In genomic region chr7:27134392-27134791, GRCh38 we compare ENCODE assay signal across 11 cellular contexts. TPM values are rescaled to one million over a fixed set of nuclear protein-coding genes. Genes with fewer than 3 reads are reported as not detected.
A peak's percentile ranks its signal among the peaks of the same experiment; 100 is the strongest.
DNase-seq lines count a peak whose midpoint lies in the region; ATAC-seq, FAIRE-seq and TF ChIP-seq lines count a peak whose summit lies in the region.
"Had no signal": no experiment of that assay in that cellular context is flagged by ENCODE, and none has a peak within 500 bp of the region (broad histone marks: within the 10 kb centered on the region; RNA-seq: fewer than 3 reads in every experiment).

No MANE protein-coding gene starts in this region.

- H3K4me1 ChIP-seq in GM12878 (ENCODE audit: control insufficient read depth, insufficient read depth, low read length) (no peaks in the 10 kb centered on the region; the same call in 1 of the 2 replicates), osteoblast (ENCODE audit: insufficient read depth, low read length) (peaks cover 56% of the 10 kb centered on the region)

- no peak overlapping the region for H3K27ac ChIP-seq in GM12878 (ENCODE audit: control insufficient read depth, insufficient read depth)
- H3K27ac ChIP-seq in osteoblast (ENCODE audit: low read depth, low read length), result peak overlapping the region; percentile 90

- no peak for TF ChIP-seq RAD21 in GM12878 (IDR thresholded peaks at IDR 0.05; ENCODE audit: insufficient read depth, low read depth, low read length)

- H3K4me2 ChIP-seq in GM12878 (ENCODE audit: control insufficient read depth, insufficient read depth) (no peak overlapping the region), osteoblast (ENCODE audit: insufficient read depth, low read length) (peak overlapping the region; percentile 33)

- POLR2A ChIA-PET in GM12878 (lab: Charles Lee), result no interaction called here

- in situ Hi-C loops in GM12878 (cut with MboI), result no loop called here

- H2AFZ ChIP-seq in GM12878 (ENCODE audit: control insufficient read depth, low read depth, low read length) (no peak overlapping the region), osteoblast (ENCODE audit: low read length) (no peak overlapping the region)

- no peak for TF ChIP-seq CTCF in GM12878 (IDR thresholded peaks at IDR 0.05 in 2 of 3, conservative IDR thresholded peaks at IDR 0.05 in 1 of 3; ENCODE audit: control insufficient read depth in 2 of 3, extremely low read depth in 1 of 3, insufficient read depth in 1 of 3, low read depth in 3 of 3, low read length in 3 of 3)
- TF ChIP-seq CTCF in osteoblast (IDR thresholded peaks at IDR 0.05; ENCODE audit: extremely low read depth, low read depth, low read length), result no peak

- RAD21 ChIA-PET in GM12878 (lab: Charles Lee; ENCODE audit: unreplicated experiment), result interaction anchor here (1.1 to 2.0 kb wide), 5 partner anchors 15 to 196 kb away, joined by 3 to 7 read pairs (median 5); partner anchors contain the start of gene HOXA1

- peak in 1 of 2 experiments; percentile 55; a peak in 1 of 4 replicates for TF ChIP-seq EP300 in GM12878 (IDR thresholded peaks at IDR 0.05; ENCODE audit: borderline replicate concordance in 1 of 2, control insufficient read depth in 1 of 2, low read depth in 2 of 2, low read length in 2 of 2)

- peak; percentile 7 for FAIRE-seq in GM12878 (lab: Jason Lieb, UNC)
- FAIRE-seq: islet of Langerhans had no signal

- intact Hi-C loops in GM12878 (cut with micrococcal nuclease; ENCODE audit: unreplicated experiment), result no loop called here

- H3K79me2 ChIP-seq in GM12878 (ENCODE audit: control insufficient read depth, insufficient read depth, low read length), result no peaks in the 10 kb centered on the region
- peaks cover 58% of the 10 kb centered on the region for H3K79me2 ChIP-seq in osteoblast (ENCODE audit: insufficient read depth, low read length)

- CTCF ChIA-PET in GM12878 (lab: Yijun Ruan, JAX), result interaction anchor here (0.7 to 1.4 kb wide), 6 partner anchors 12 to 280 kb away, joined by 3 to 4 read pairs (median 3); no protein-coding TSS in a partner anchor

- ATAC-seq in GM12878, result peak; percentile 85
- no peak for ATAC-seq in GM21360 (IDR thresholded peaks at IDR 0.05; ENCODE audit: unreplicated experiment)
- ATAC-seq in GM18505 (IDR thresholded peaks at IDR 0.05; ENCODE audit: unreplicated experiment), result no peak
- ATAC-seq in HG02642 (IDR thresholded peaks at IDR 0.05; ENCODE audit: poor library complexity, unreplicated experiment), result no peak

- DNase-seq in ELR (ENCODE audit: low read depth), result peak; percentile 95
- DNase-seq in HS-5 (ENCODE audit: low read depth), result peak; percentile 92
- DNase-seq in GM12878 (ENCODE audit: low read depth, low spot score), result peak; percentile 19
- DNase-seq in osteoblast (ENCODE audit: insufficient read length, low spot score, missing footprints), result peak; percentile 97
- DNase-seq in hypothalamus (lab: John Stamatoyannopoulos, UW), result no peak
- DNase-seq: NCI-H1417 had no signal

- H4K20me1 ChIP-seq in GM12878 (ENCODE audit: control insufficient read depth, insufficient read depth), result no peaks in the 10 kb centered on the region
- peaks cover 10% of the 10 kb centered on the region for H4K20me1 ChIP-seq in osteoblast (ENCODE audit: insufficient read depth, low read length)

- H3K4me3 ChIP-seq in GM12878, result no peak overlapping the region
- H3K4me3 ChIP-seq in osteoblast (ENCODE audit: insufficient read depth, low read length), result no peak overlapping the region

- no TSS peak for BruUV-seq in GM12878 (replicated peaks; lab: Mats Ljungman, UMichigan)

- peaks cover 0 to 7% of the 10 kb centered on the region in 2 experiments; a peak in 1 of 4 replicates for H3K27me3 ChIP-seq in GM12878 (replicated peaks in 1 of 2; ENCODE audit: control insufficient read depth in 2 of 2, insufficient read depth in 2 of 2, low read length in 1 of 2)
- no peaks in the 10 kb centered on the region for H3K27me3 ChIP-seq in osteoblast (ENCODE audit: insufficient read depth, low read length)

- no peak overlapping the region for H3K9ac ChIP-seq in GM12878 (ENCODE audit: control insufficient read depth, insufficient read depth, low read length)

- TF ChIP-seq POLR2A in GM12878 (IDR thresholded peaks at IDR 0.05; ENCODE audit: low read depth, low read length), result no peak
- no peak for TF ChIP-seq POLR2A in GM18505 (IDR thresholded peaks at IDR 0.05; ENCODE audit: borderline replicate concordance, extremely low read depth, insufficient read depth, insufficient read length)

- H3K9me3 ChIP-seq in GM12878 (replicated peaks; ENCODE audit: control insufficient read depth, insufficient read depth, low read length), result no peaks in the 10 kb centered on the region; the same call in 2 of the 3 replicates
- H3K9me3 ChIP-seq in osteoblast (ENCODE audit: low read depth, low read length), result no peaks in the 10 kb centered on the region

- SMC1A ChIA-PET in GM12878 (lab: Charles Lee; ENCODE audit: uncharacterized antibody, unreplicated experiment), result interaction anchor here (0.7 to 2.2 kb wide), 7 partner anchors 12 to 440 kb away, joined by 3 to 7 read pairs (median 4); no protein-coding TSS in a partner anchor

- no peaks in the 10 kb centered on the region for H3K36me3 ChIP-seq in GM12878 (ENCODE audit: control insufficient read depth in 2 of 2, insufficient read depth in 2 of 2, low read length in 1 of 2)
- H3K36me3 ChIP-seq in osteoblast (ENCODE audit: insufficient read depth, low read length), result no peaks in the 10 kb centered on the region

- 0% methylated on average over 2 of the region's 2 CpGs for WGBS in GM12878 (ENCODE audit: insufficient coverage, insufficient replicate concordance, low lambda C conversion rate, missing lambda C conversion rate)

RNA-seq across cellular contexts. Expression of gene HOXA4, which starts 3.8 kb away (rescaled TPM):
- 0.21 TPM in 1 of 2 replicates, not detected in the other for total RNA-seq in GM12878 (2013; cell fraction: nucleolus; rRNA removed)
- not detected in 2 replicates for total RNA-seq in GM12878 (2014; rRNA removed)
- total RNA-seq in GM12878 (2014; rRNA removed; fragmentation: Illumina TruSeq; extraction: Trizol), result not detected in 2 replicates
- total RNA-seq in GM12878 (2021), result not detected in 2 replicates
- polyA plus RNA-seq in GM12878 (2011; ENCODE audit: low read depth), result not detected
- 0.07 and 0.26 TPM in 2 replicates for polyA plus RNA-seq in GM12878 (2011; rRNA removed)
- polyA plus RNA-seq in GM12878 (2011; cell fraction: cytosol; rRNA removed), result 0.06 TPM in 1 of 2 replicates, not detected in the other
- 0.75 and 0.79 TPM in 2 replicates for polyA plus RNA-seq in GM12878 (2011; cell fraction: nucleus; rRNA removed)
- polyA plus RNA-seq in GM12878 (2012), result not detected in 2 replicates
- not detected in 2 replicates for polyA plus RNA-seq in GM12878 (2014; fragmentation: Illumina TruSeq; extraction: Trizol)
- not detected for polyA plus RNA-seq in GM12878 (2014; fragmentation: Nextera tagmentation; extraction: Ambion mirVana)
- polyA plus RNA-seq in GM12878 (2014; rRNA removed), result not detected in 2 replicates
- not detected for polyA plus RNA-seq in GM12878 (2016; fragmentation: Nextera tagmentation; extraction: Ambion mirVana)
- polyA minus RNA-seq in GM12878 (2011; rRNA and poly(A)+ RNA removed), result not detected in 2 replicates
- polyA minus RNA-seq in GM12878 (2011; cell fraction: cytosol; rRNA and poly(A)+ RNA removed), result not detected in 2 replicates
- not detected in 2 replicates for polyA minus RNA-seq in GM12878 (2011; cell fraction: nucleus; rRNA and poly(A)+ RNA removed)
- total RNA-seq in osteoblast, result 0.72 and 1.2 TPM in 2 replicates

RNA-seq across cellular contexts. Expression of gene HOXA5, which starts 9.1 kb away (rescaled TPM):
- total RNA-seq in GM12878 (2013; cell fraction: nucleolus; rRNA removed), result 0.23 TPM in 1 of 2 replicates, not detected in the other
- total RNA-seq in GM12878 (2014; rRNA removed), result not detected in 2 replicates
- total RNA-seq in GM12878 (2014; rRNA removed; fragmentation: Illumina TruSeq; extraction: Trizol), result not detected in 2 replicates
- 0.13 TPM in 1 of 2 replicates, not detected in the other for total RNA-seq in GM12878 (2021)
- not detected for polyA plus RNA-seq in GM12878 (2011; ENCODE audit: low read depth)
- polyA plus RNA-seq in GM12878 (2011; rRNA removed), result 0.05 and 0.29 TPM in 2 replicates
- polyA plus RNA-seq in GM12878 (2011; cell fraction: cytosol; rRNA removed), result 0.10 TPM in 2 replicates
- polyA plus RNA-seq in GM12878 (2011; cell fraction: nucleus; rRNA removed), result 0.27 and 0.54 TPM in 2 replicates
- not detected in 2 replicates for polyA plus RNA-seq in GM12878 (2012)
- polyA plus RNA-seq in GM12878 (2014; fragmentation: Illumina TruSeq; extraction: Trizol), result not detected in 2 replicates
- polyA plus RNA-seq in GM12878 (2014; fragmentation: Nextera tagmentation; extraction: Ambion mirVana), result not detected
- not detected in 2 replicates for polyA plus RNA-seq in GM12878 (2014; rRNA removed)
- polyA plus RNA-seq in GM12878 (2016; fragmentation: Nextera tagmentation; extraction: Ambion mirVana), result not detected
- not detected in 2 replicates for polyA minus RNA-seq in GM12878 (2011; rRNA and poly(A)+ RNA removed)
- polyA minus RNA-seq in GM12878 (2011; cell fraction: cytosol; rRNA and poly(A)+ RNA removed), result not detected in 2 replicates
- polyA minus RNA-seq in GM12878 (2011; cell fraction: nucleus; rRNA and poly(A)+ RNA removed), result not detected in 2 replicates
- 3.2 and 5.8 TPM in 2 replicates for total RNA-seq in osteoblast
- total RNA-seq: T-helper 2 cell treated with Interferon-gamma antibody and Interleukin-4, amounts not matched to agents 100 ng/mL and 5 ng/mL, for 36 hours had no signal

RNA-seq across cellular contexts. Expression of gene HOXA6, which starts 13.2 kb away (rescaled TPM):
- total RNA-seq in GM12878 (2013; cell fraction: nucleolus; rRNA removed), result not detected in 2 replicates
- total RNA-seq in GM12878 (2014; rRNA removed) (not detected in 2 replicates), GM12878 (2014; rRNA removed; fragmentation: Illumina TruSeq; extraction: Trizol) (not detected in 2 replicates), GM12878 (2021) (not detected in 2 replicates), osteoblast (5.0 and 7.6 TPM in 2 replicates)
- polyA plus RNA-seq in GM12878 (2011; ENCODE audit: low read depth), result not detected
- polyA plus RNA-seq in GM12878 (2011; rRNA removed) (0.08 TPM in 1 of 2 replicates, not detected in the other), GM12878 (2014; fragmentation: Illumina TruSeq; extraction: Trizol) (not detected in 2 replicates), GM12878 (2014; fragmentation: Nextera tagmentation; extraction: Ambion mirVana) (not detected), GM12878 (2014; rRNA removed) (not detected in 2 replicates), GM12878 (2016; fragmentation: Nextera tagmentation; extraction: Ambion mirVana) (not detected)
- polyA plus RNA-seq in GM12878 (2011; cell fraction: cytosol; rRNA removed), result 0.10 and 0.13 TPM in 2 replicates
- polyA plus RNA-seq in GM12878 (2011; cell fraction: nucleus; rRNA removed), result 0.93 and 1.1 TPM in 2 replicates
- not detected in 2 replicates for polyA plus RNA-seq in GM12878 (2012)
- 0.67 TPM in 1 of 2 replicates, not detected in the other for polyA minus RNA-seq in GM12878 (2011; rRNA and poly(A)+ RNA removed)
- not detected in 2 replicates for polyA minus RNA-seq in GM12878 (2011; cell fraction: cytosol; rRNA and poly(A)+ RNA removed)
- polyA minus RNA-seq in GM12878 (2011; cell fraction: nucleus; rRNA and poly(A)+ RNA removed), result 0.97 and 1.4 TPM in 2 replicates
- total RNA-seq: T-helper 2 cell treated with Interferon-gamma antibody and Interleukin-4, amounts not matched to agents 100 ng/mL and 5 ng/mL, for 36 hours had no signal

RNA-seq across cellular contexts. Expression of gene HOXA3, which starts 18.0 kb away (rescaled TPM):
- total RNA-seq in GM12878 (2013; cell fraction: nucleolus; rRNA removed), result not detected in 2 replicates
- total RNA-seq in GM12878 (2014; rRNA removed) (not detected in 2 replicates), GM12878 (2014; rRNA removed; fragmentation: Illumina TruSeq; extraction: Trizol) (not detected in 2 replicates), GM12878 (2021) (0.08 TPM in 1 of 2 replicates, not detected in the other), osteoblast (3.5 and 4.0 TPM in 2 replicates)
- not detected for polyA plus RNA-seq in GM12878 (2011; ENCODE audit: low read depth)
- polyA plus RNA-seq in GM12878 (2011; rRNA removed) (0.05 and 0.13 TPM in 2 replicates), GM12878 (2014; fragmentation: Illumina TruSeq; extraction: Trizol) (not detected in 2 replicates), GM12878 (2014; fragmentation: Nextera tagmentation; extraction: Ambion mirVana) (not detected), GM12878 (2014; rRNA removed) (not detected in 2 replicates), GM12878 (2016; fragmentation: Nextera tagmentation; extraction: Ambion mirVana) (not detected)
- 0.02 TPM in 1 of 2 replicates, not detected in the other for polyA plus RNA-seq in GM12878 (2011; cell fraction: cytosol; rRNA removed)
- polyA plus RNA-seq in GM12878 (2011; cell fraction: nucleus; rRNA removed), result 0.06 and 0.13 TPM in 2 replicates
- polyA plus RNA-seq in GM12878 (2012), result not detected in 2 replicates
- polyA minus RNA-seq in GM12878 (2011; rRNA and poly(A)+ RNA removed), result not detected in 2 replicates
- not detected in 2 replicates for polyA minus RNA-seq in GM12878 (2011; cell fraction: cytosol; rRNA and poly(A)+ RNA removed)
- polyA minus RNA-seq in GM12878 (2011; cell fraction: nucleus; rRNA and poly(A)+ RNA removed), result not detected in 2 replicates
- total RNA-seq: T-helper 2 cell treated with Interferon-gamma antibody and Interleukin-4, amounts not matched to agents 100 ng/mL and 5 ng/mL, for 36 hours had no signal

RNA-seq across cellular contexts. Expression of gene HOXA7, which starts 22.1 kb away (rescaled TPM):
- total RNA-seq in GM12878 (2013; cell fraction: nucleolus; rRNA removed), result not detected in 2 replicates
- total RNA-seq in GM12878 (2014; rRNA removed), result not detected in 2 replicates
- total RNA-seq in GM12878 (2014; rRNA removed; fragmentation: Illumina TruSeq; extraction: Trizol), result not detected in 2 replicates
- not detected in 2 replicates for total RNA-seq in GM12878 (2021)
- not detected for polyA plus RNA-seq in GM12878 (2011; ENCODE audit: low read depth)
- not detected in 2 replicates for polyA plus RNA-seq in GM12878 (2011; rRNA removed)
- polyA plus RNA-seq in GM12878 (2011; cell fraction: cytosol; rRNA removed), result not detected in 2 replicates
- not detected in 2 replicates for polyA plus RNA-seq in GM12878 (2011; cell fraction: nucleus; rRNA removed)
- not detected in 2 replicates for polyA plus RNA-seq in GM12878 (2012)
- polyA plus RNA-seq in GM12878 (2014; fragmentation: Illumina TruSeq; extraction: Trizol), result not detected in 2 replicates
- polyA plus RNA-seq in GM12878 (2014; fragmentation: Nextera tagmentation; extraction: Ambion mirVana), result not detected
- polyA plus RNA-seq in GM12878 (2014; rRNA removed), result not detected in 2 replicates
- polyA plus RNA-seq in GM12878 (2016; fragmentation: Nextera tagmentation; extraction: Ambion mirVana), result not detected
- polyA minus RNA-seq in GM12878 (2011; rRNA and poly(A)+ RNA removed), result not detected in 2 replicates
- polyA minus RNA-seq in GM12878 (2011; cell fraction: cytosol; rRNA and poly(A)+ RNA removed), result not detected in 2 replicates
- polyA minus RNA-seq in GM12878 (2011; cell fraction: nucleus; rRNA and poly(A)+ RNA removed), result not detected in 2 replicates
- 3.6 and 4.4 TPM in 2 replicates for total RNA-seq in osteoblast
- total RNA-seq: T-helper 2 cell treated with Interferon-gamma antibody and Interleukin-4, amounts not matched to agents 100 ng/mL and 5 ng/mL, for 36 hours had no signal

Comparison
In these comparisons a context has a peak if more than half of its experiments do, and no peak if none do; other contexts are left out.
1. DNase-seq: peak in ELR (single experiment), HS-5 (single experiment), GM12878 (single experiment) and osteoblast (single experiment); none in hypothalamus (0 of 51).